In genomic region chr16:84663433-84664101, GRCh38 we compare ENCODE assay signal across 1 cellular context.
TF ChIP-seq lines count a peak whose summit lies in the region.

No MANE protein-coding gene starts in this region.

TF ChIP-seq in GM23338, 12 proteins besides CTCF, POLR2A, EP300 and RAD21 (continued from another document):
- no peak for TF ChIP-seq ZNF462 (CRISPR knock-in tag; IDR thresholded peaks at IDR 0.05)
